Comparison of ENCODE assay signal across 8 cellular contexts in the genomic region with DNA sequence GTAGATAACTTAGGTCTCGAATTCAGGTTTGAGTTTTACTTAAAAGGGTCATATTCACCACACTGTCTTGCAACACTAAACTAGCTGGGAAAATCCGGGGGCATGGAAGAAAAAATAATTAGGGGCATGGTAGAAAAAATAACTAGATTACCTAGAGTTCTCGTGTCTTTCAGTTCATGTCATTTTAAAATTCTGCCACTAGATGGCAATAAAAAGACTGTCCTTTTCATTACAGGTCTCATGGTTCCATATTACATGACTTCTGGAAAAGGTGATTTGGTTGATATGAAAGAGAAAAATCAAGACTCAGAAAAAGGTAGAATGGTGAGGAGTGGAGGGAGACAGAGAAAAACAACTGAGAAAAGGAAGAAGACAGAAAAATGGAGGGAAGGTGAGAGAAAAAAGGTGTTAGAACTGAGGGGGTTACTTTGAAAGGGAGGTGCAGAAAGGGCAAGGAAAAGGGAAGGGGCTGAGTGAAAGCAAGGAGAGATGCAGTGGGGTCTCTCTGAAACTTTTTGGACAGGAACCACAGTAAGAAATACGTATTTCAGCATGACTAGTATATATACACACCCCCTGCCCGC.
A peak's percentile ranks its signal among the peaks of the same experiment; 100 is the strongest.
DNase-seq lines count a peak whose midpoint lies in the region; ATAC-seq and TF ChIP-seq lines count a peak whose summit lies in the region.

No MANE protein-coding gene starts in this region.

- 52% methylated on average over 5 of the region's 5 CpGs for WGBS in prostate gland

- H3K36me3 ChIP-seq in prostate gland: no peaks in the 10 kb centered on the region

- peak; percentile 84 for ATAC-seq in GM19351 (IDR thresholded peaks at IDR 0.05; ENCODE audit: unreplicated experiment)

- no peaks in the 10 kb centered on the region for H3K27me3 ChIP-seq in prostate gland (replicated peaks; ENCODE audit: insufficient read depth)

- no peak overlapping the region for H3K4me3 ChIP-seq in prostate gland

- no peaks in the 10 kb centered on the region for H3K9me3 ChIP-seq in prostate gland

- peak; percentile 26 to 73 (median 69) for TF ChIP-seq CTCF in prostate gland (IDR thresholded peaks at IDR 0.05)

- in situ Hi-C loops in KBM-7 (cut with MboI; ENCODE audit: low pct_unique_long_range_greater_than_20kb, low sequenced_read_pairs): no loop called here

- H3K4me1 ChIP-seq in prostate gland (replicated peaks): no peaks in the 10 kb centered on the region

- no peak overlapping the region for H3K27ac ChIP-seq in prostate gland

- TF ChIP-seq POLR2A in prostate gland (IDR thresholded peaks at IDR 0.05): no peak

- DNase-seq in DMS114 treated with DMSO at 0.1 percent for 48 hours (lab: John Stamatoyannopoulos, UW; ENCODE audit: unreplicated experiment) (peak; percentile 8), KBM-7 (peak; percentile 36), SKM-1 treated with dmso at 0.1 percent for 144 hours (lab: John Stamatoyannopoulos, UW; ENCODE audit: unreplicated experiment) (peak; percentile 20), fibroblast of the conjunctiva (ENCODE audit: low read depth) (peak; percentile 28), prostate gland (ENCODE audit: low spot score) (no peak), T-helper 9 cell (no peak)
- no peak for DNase-seq in activated CD4-positive, CD25-positive, alpha-beta regulatory T cell (lab: John Stamatoyannopoulos, UW)

- intact Hi-C loops in prostate gland (cut with DNase I): loop anchor here (5.0 to 10.0 kb wide), 4 partner anchors 83 to 1380 kb away; a partner anchor contains a TSS

Comparison
In these comparisons a context has a peak if more than half of its experiments do, and no peak if none do; other contexts are left out.
1. DNase-seq: peak in DMS114 treated with DMSO at 0.1 percent for 48 hours (single experiment), KBM-7 (single experiment), SKM-1 treated with dmso at 0.1 percent for 144 hours (single experiment) and fibroblast of the conjunctiva (single experiment); none in prostate gland (single experiment), T-helper 9 cell (single experiment) and activated CD4-positive, CD25-positive, alpha-beta regulatory T cell (0 of 4).